1 cellular context compared by ENCODE assay signal in genomic region chrX:54042609-54043010, GRCh38.
TF ChIP-seq lines count a peak whose summit lies in the region.

No MANE protein-coding gene starts in this region.

TF ChIP-seq in HepG2, 621 proteins besides CTCF, POLR2A, EP300 and RAD21 (continued from another document):
- TF ChIP-seq ATF6 (CRISPR knock-in tag; conservative IDR thresholded peaks at IDR 0.05), result no peak
- TF ChIP-seq NFATC3 (CRISPR knock-in tag; IDR thresholded peaks at IDR 0.05), result no peak
- TF ChIP-seq ZNF615 (CRISPR knock-in tag; IDR thresholded peaks at IDR 0.05; ENCODE audit: borderline replicate concordance), result no peak
- no peak for TF ChIP-seq ZFAT (CRISPR knock-in tag; conservative IDR thresholded peaks at IDR 0.05)
- peak; percentile 33; the same call in 1 of the 2 replicates for TF ChIP-seq SALL1 (CRISPR knock-in tag; IDR thresholded peaks at IDR 0.05)
- no peak for TF ChIP-seq ZNF101 (CRISPR knock-in tag; IDR thresholded peaks at IDR 0.05; ENCODE audit: borderline replicate concordance, low read depth)
- TF ChIP-seq NCOA1 (CRISPR knock-in tag; IDR thresholded peaks at IDR 0.05), result no peak
- no peak for TF ChIP-seq ZNF746 (CRISPR knock-in tag; IDR thresholded peaks at IDR 0.05)
- no peak for TF ChIP-seq MAF1 (CRISPR knock-in tag; IDR thresholded peaks at IDR 0.05; ENCODE audit: borderline replicate concordance)
- TF ChIP-seq HES4 (CRISPR knock-in tag; IDR thresholded peaks at IDR 0.05; ENCODE audit: borderline replicate concordance), result no peak
- no peak for TF ChIP-seq GMEB1 (CRISPR knock-in tag; IDR thresholded peaks at IDR 0.05; ENCODE audit: borderline replicate concordance)
- no peak for TF ChIP-seq ZNF225 (CRISPR knock-in tag; IDR thresholded peaks at IDR 0.05)
- peak; percentile 7; the same call in 1 of the 2 replicates for TF ChIP-seq STAG1 (CRISPR knock-in tag; IDR thresholded peaks at IDR 0.05)
- TF ChIP-seq JARID2 (CRISPR knock-in tag; IDR thresholded peaks at IDR 0.05; ENCODE audit: insufficient replicate concordance), result no peak
- 0 out of 2 replicates have a peak, but pooled peaks have one; percentile 19 for TF ChIP-seq FOSL2 (CRISPR knock-in tag; IDR thresholded peaks at IDR 0.05)
- TF ChIP-seq MAX (IDR thresholded peaks at IDR 0.05), result peak; percentile 59
- TF ChIP-seq TCF7L2 (IDR thresholded peaks at IDR 0.05; ENCODE audit: low read depth, low read length), result no peak
- no peak for TF ChIP-seq ZNF878 (CRISPR knock-in tag; IDR thresholded peaks at IDR 0.05)
- TF ChIP-seq RBFOX2 (IDR thresholded peaks at IDR 0.05; ENCODE audit: low read depth, low read length), result no peak
- TF ChIP-seq ZNF687 (CRISPR knock-in tag; IDR thresholded peaks at IDR 0.05), result peak; percentile 81
- no peak for TF ChIP-seq ZXDC (CRISPR knock-in tag; IDR thresholded peaks at IDR 0.05)
- TF ChIP-seq ZNF446 (CRISPR knock-in tag; IDR thresholded peaks at IDR 0.05), result no peak
- no peak for TF ChIP-seq XRCC5 (optimal IDR thresholded peaks at IDR 0.05; ENCODE audit: low read length)
- TF ChIP-seq ZNF331 (CRISPR knock-in tag; IDR thresholded peaks at IDR 0.05), result no peak
- no peak for TF ChIP-seq SOX6 (IDR thresholded peaks at IDR 0.05)
- TF ChIP-seq SOX6 (CRISPR knock-in tag; IDR thresholded peaks at IDR 0.05), result no peak
- no peak for TF ChIP-seq MXD1 (CRISPR knock-in tag; IDR thresholded peaks at IDR 0.05)
- no peak for TF ChIP-seq FOXJ3 (CRISPR knock-in tag; IDR thresholded peaks at IDR 0.05; ENCODE audit: borderline replicate concordance)
- no peak for TF ChIP-seq REST (IDR thresholded peaks at IDR 0.05; ENCODE audit: borderline replicate concordance in 1 of 2, low read depth in 1 of 2, low read length in 2 of 2)
- no peak for TF ChIP-seq SSRP1 (CRISPR knock-in tag; IDR thresholded peaks at IDR 0.05)
- TF ChIP-seq UBTF (CRISPR knock-in tag; IDR thresholded peaks at IDR 0.05), result peak; percentile 41; the same call in 1 of the 2 replicates
- no peak for TF ChIP-seq STAT5B (CRISPR knock-in tag; IDR thresholded peaks at IDR 0.05)
- no peak for TF ChIP-seq ZFY (CRISPR knock-in tag; IDR thresholded peaks at IDR 0.05)
